1 cellular context compared by ENCODE assay signal in genomic region chr3:141087071-141087824, GRCh38.
TF ChIP-seq lines count a peak whose summit lies in the region.

No MANE protein-coding gene starts in this region.

TF ChIP-seq in IMR-90, 13 proteins besides CTCF, POLR2A, EP300 and RAD21:
- TF ChIP-seq SMC3 (IDR thresholded peaks at IDR 0.05; ENCODE audit: low read depth, low read length), result no peak
- no peak for TF ChIP-seq CHD1 (IDR thresholded peaks at IDR 0.05; ENCODE audit: low read depth, low read length)
- TF ChIP-seq BHLHE40 (IDR thresholded peaks at IDR 0.05; ENCODE audit: low read depth, low read length), result no peak
- TF ChIP-seq MXI1 (IDR thresholded peaks at IDR 0.05; ENCODE audit: borderline replicate concordance, low read depth, low read length), result no peak
- TF ChIP-seq MAZ (IDR thresholded peaks at IDR 0.05; ENCODE audit: borderline replicate concordance, low read depth, low read length), result no peak
- no peak for TF ChIP-seq MAFK (IDR thresholded peaks at IDR 0.05; ENCODE audit: low read depth, low read length)
- TF ChIP-seq RFX5 (IDR thresholded peaks at IDR 0.05; ENCODE audit: low read depth, low read length), result no peak
- no peak for TF ChIP-seq USF2 (IDR thresholded peaks at IDR 0.05; ENCODE audit: low read depth, low read length)
